Comparison of ENCODE assay signal across 27 cellular contexts in genomic region chr9:93655621-93656425, GRCh38.
DNase-seq lines count a peak whose midpoint lies in the region; ATAC-seq, FAIRE-seq and TF ChIP-seq lines count a peak whose summit lies in the region.
"Had no signal": no experiment of that assay in that cellular context is flagged by ENCODE, and none has a peak within 500 bp of the region (broad histone marks: within the 10 kb centered on the region; RNA-seq: fewer than 3 reads in every experiment).

No MANE protein-coding gene starts in this region.

- H3K9me3 ChIP-seq in HepG2 (ENCODE audit: low read length), result no peaks in the 10 kb centered on the region
- no peaks in the 10 kb centered on the region for H3K9me3 ChIP-seq in spleen
- H3K9me3 ChIP-seq: gastrocnemius medialis, tibial artery had no signal

- BruUV-seq in HepG2 (replicated peaks; lab: Mats Ljungman, UMichigan) (no TSS peak), Calu3 (replicated peaks; lab: Mats Ljungman, UMichigan) (no TSS peak)

- H3K4me3 ChIP-seq in coronary artery (no peak overlapping the region), HepG2 (replicated peaks in 1 of 3; ENCODE audit: insufficient read depth in 1 of 3, low read depth in 2 of 3, low read length in 3 of 3) (no peak overlapping the region), spleen (no peak overlapping the region)
- H3K4me3 ChIP-seq: cardiac muscle cell, gastrocnemius medialis, GM23248, tibial artery had no signal

- H3K9me3 Mint-ChIP-seq in activated naive CD4-positive, alpha-beta T cell treated with anti-CD3 and anti-CD28 coated beads for 36 hours, result no peaks in the 10 kb centered on the region
- H3K9me3 Mint-ChIP-seq in Calu3 (ENCODE audit: low read depth, unreplicated experiment), result no peaks in the 10 kb centered on the region
- H3K9me3 Mint-ChIP-seq: activated naive CD4-positive, alpha-beta T cell treated with anti-CD3 and anti-CD28 coated beads, Interleukin-2, amount 50 U/mL, for 24 hours; activated T-cell treated with anti-CD3 and anti-CD28 coated beads, Interleukin-2, amount 50 U/mL, for 24 hours; CD4-positive, alpha-beta T cell; dendritic cell treated with granulocyte-macrophage colony-stimulating factor and Interleukin-4, amounts not matched to agents 40 ng/mL and 50 ng/mL, for 4 days; immature natural killer cell; stimulated activated naive CD8-positive, alpha-beta T cell treated with anti-CD3 and anti-CD28 coated beads, Interleukin-15, Interleukin-2, amounts not matched to agents 100 ng/mL and 50 ng/mL, for 24 hours had no signal

- TF ChIP-seq EP300 in HepG2 (IDR thresholded peaks at IDR 0.05; ENCODE audit: low read depth in 2 of 2, low read length in 2 of 2) (no peak), HepG2 (CRISPR knock-in tag; IDR thresholded peaks at IDR 0.05; ENCODE audit: borderline replicate concordance) (no peak)

- H3K4me2 ChIP-seq in HepG2 (ENCODE audit: low read depth, low read length), result no peak overlapping the region

- no peak overlapping the region for H3K4me3 Mint-ChIP-seq in activated naive CD4-positive, alpha-beta T cell treated with anti-CD3 and anti-CD28 coated beads for 36 hours
- no peak overlapping the region for H3K4me3 Mint-ChIP-seq in Calu3 (ENCODE audit: low read depth, unreplicated experiment)
- H3K4me3 Mint-ChIP-seq: activated naive CD4-positive, alpha-beta T cell treated with anti-CD3 and anti-CD28 coated beads, Interleukin-2, amount 50 U/mL, for 24 hours; activated T-cell treated with anti-CD3 and anti-CD28 coated beads, Interleukin-2, amount 50 U/mL, for 24 hours; CD4-positive, alpha-beta T cell; dendritic cell treated with granulocyte-macrophage colony-stimulating factor and Interleukin-4, amounts not matched to agents 40 ng/mL and 50 ng/mL, for 4 days; immature natural killer cell; stimulated activated naive CD8-positive, alpha-beta T cell treated with anti-CD3 and anti-CD28 coated beads, Interleukin-15, Interleukin-2, amounts not matched to agents 100 ng/mL and 50 ng/mL, for 24 hours had no signal

- 100% methylated on average over 11 of the region's 22 CpGs for WGBS in HepG2 (ENCODE audit: low lambda C conversion rate)
- 95 to 98% (median 97%) methylated on average over 8 to 22 of the region's 22 CpGs for WGBS in spleen, 5 donors

- H2AFZ ChIP-seq in HepG2 (ENCODE audit: low read length), result no peak overlapping the region
- H2AFZ ChIP-seq: GM23248 had no signal

- ATAC-seq in HepG2 (no peak), GM19328 (IDR thresholded peaks at IDR 0.05; ENCODE audit: unreplicated experiment) (no peak), HG03521 (IDR thresholded peaks at IDR 0.05; ENCODE audit: unreplicated experiment) (no peak)
- ATAC-seq: gastrocnemius medialis had no signal

- intact Hi-C loops in activated naive CD4-positive, alpha-beta T cell treated with anti-CD3 and anti-CD28 coated beads for 36 hours (cut with micrococcal nuclease), result no loop called here
- intact Hi-C loops in HepG2 (cut with micrococcal nuclease; ENCODE audit: unreplicated experiment), result no loop called here
- intact Hi-C loops in spleen (cut with DNase I; ENCODE audit: low total_unique reads), result no loop called here
- intact Hi-C loops in Calu3 (cut with micrococcal nuclease; ENCODE audit: unreplicated experiment), result no loop called here

- no peak overlapping the region for H3K27ac Mint-ChIP-seq in activated naive CD4-positive, alpha-beta T cell treated with anti-CD3 and anti-CD28 coated beads for 36 hours
- H3K27ac Mint-ChIP-seq in Calu3 (ENCODE audit: unreplicated experiment), result no peak overlapping the region
- H3K27ac Mint-ChIP-seq: activated naive CD4-positive, alpha-beta T cell treated with anti-CD3 and anti-CD28 coated beads, Interleukin-2, amount 50 U/mL, for 24 hours; activated T-cell treated with anti-CD3 and anti-CD28 coated beads, Interleukin-2, amount 50 U/mL, for 24 hours; CD4-positive, alpha-beta T cell; dendritic cell treated with granulocyte-macrophage colony-stimulating factor and Interleukin-4, amounts not matched to agents 40 ng/mL and 50 ng/mL, for 4 days; immature natural killer cell; stimulated activated naive CD8-positive, alpha-beta T cell treated with anti-CD3 and anti-CD28 coated beads, Interleukin-15, Interleukin-2, amounts not matched to agents 100 ng/mL and 50 ng/mL, for 24 hours had no signal

- H3K27ac ChIP-seq in coronary artery (no peak overlapping the region), HepG2 (ENCODE audit: extremely low read length, insufficient read depth, low read length) (no peak overlapping the region), spleen (no peak overlapping the region)
- H3K27ac ChIP-seq: cardiac muscle cell, gastrocnemius medialis, GM23248, tibial artery had no signal

- no peaks in the 10 kb centered on the region for H4K20me1 ChIP-seq in HepG2 (ENCODE audit: insufficient read depth, low read length)

- no peak for FAIRE-seq in HepG2 (lab: Jason Lieb, UNC)
- FAIRE-seq: GM12891 had no signal

- peak; percentile 1 for DNase-seq in activated naive CD4-positive, alpha-beta T cell treated with anti-CD3 and anti-CD28 coated beads for 36 hours
- no peak for DNase-seq in activated naive CD4-positive, alpha-beta T cell treated with Interleukin-2 at 50 U/mL for 16 hours
- peak; percentile 64 for DNase-seq in coronary artery (ENCODE audit: low spot score)
- no peak for DNase-seq in HepG2 (ENCODE audit: low spot score)
- DNase-seq in spleen, result peak; percentile 64
- no peak for DNase-seq in Calu3
- DNase-seq: activated CD4-positive, alpha-beta T cell treated with anti-CD3 and anti-CD28 coated beads for 48 hours; activated T-cell treated with anti-CD3 and anti-CD28 coated beads, Interleukin-2, amount 50 U/mL, for 24 hours; anterior cingulate cortex; EL; GM23248; hypothalamus; immature natural killer cell; Kasumi-1; NCI-H146; NCI-H446; OCI-M1 had no signal

- POLR2A ChIA-PET in HepG2 (lab: Yijun Ruan, JAX), result no interaction called here

- H3K36me3 ChIP-seq in HepG2 (replicated peaks in 1 of 2; ENCODE audit: control insufficient read depth in 1 of 2, insufficient read depth in 2 of 2, low read length in 2 of 2) (peaks cover 7 to 24% of the 10 kb centered on the region in 2 experiments; a peak in 4 of 5 replicates), spleen (peaks cover 0 to 100% (median 69%) of the 10 kb centered on the region in 6 donors)
- H3K36me3 ChIP-seq: cardiac muscle cell had no signal

- no peak overlapping the region for H3K9ac ChIP-seq in HepG2 (ENCODE audit: insufficient read depth, low read depth, low read length)
- H3K9ac ChIP-seq: GM23248 had no signal

- H3K4me1 Mint-ChIP-seq in activated naive CD4-positive, alpha-beta T cell treated with anti-CD3 and anti-CD28 coated beads for 36 hours (ENCODE audit: low read depth), result no peaks in the 10 kb centered on the region
- no peaks in the 10 kb centered on the region for H3K4me1 Mint-ChIP-seq in Calu3 (ENCODE audit: low read depth, unreplicated experiment)
- H3K4me1 Mint-ChIP-seq: activated naive CD4-positive, alpha-beta T cell treated with anti-CD3 and anti-CD28 coated beads, Interleukin-2, amount 50 U/mL, for 24 hours; immature natural killer cell had no signal

- in situ Hi-C loops in HepG2 (cut with HindIII; ENCODE audit: extremely low pct_ligation_motif_present, low pct_unique_long_range_greater_than_20kb), result no loop called here

- H3K4me1 ChIP-seq in HepG2 (ENCODE audit: insufficient read depth, low read length) (no peaks in the 10 kb centered on the region), spleen (no peaks in the 10 kb centered on the region)
- H3K4me1 ChIP-seq: gastrocnemius medialis, tibial artery had no signal

- no peaks in the 10 kb centered on the region for H3K27me3 Mint-ChIP-seq in activated naive CD4-positive, alpha-beta T cell treated with anti-CD3 and anti-CD28 coated beads for 36 hours (ENCODE audit: low read depth)
- H3K27me3 Mint-ChIP-seq in Calu3 (ENCODE audit: unreplicated experiment), result no peaks in the 10 kb centered on the region
- H3K27me3 Mint-ChIP-seq: activated naive CD4-positive, alpha-beta T cell treated with anti-CD3 and anti-CD28 coated beads, Interleukin-2, amount 50 U/mL, for 24 hours; activated T-cell treated with anti-CD3 and anti-CD28 coated beads, Interleukin-2, amount 50 U/mL, for 24 hours; CD4-positive, alpha-beta T cell; dendritic cell treated with granulocyte-macrophage colony-stimulating factor and Interleukin-4, amounts not matched to agents 40 ng/mL and 50 ng/mL, for 4 days; stimulated activated naive CD8-positive, alpha-beta T cell treated with anti-CD3 and anti-CD28 coated beads, Interleukin-15, Interleukin-2, amounts not matched to agents 100 ng/mL and 50 ng/mL, for 24 hours had no signal

- H3K36me3 Mint-ChIP-seq in activated naive CD4-positive, alpha-beta T cell treated with anti-CD3 and anti-CD28 coated beads for 36 hours (ENCODE audit: low read depth), result peaks cover 8% of the 10 kb centered on the region
- H3K36me3 Mint-ChIP-seq in Calu3 (ENCODE audit: insufficient read depth, unreplicated experiment), result peaks cover 5% of the 10 kb centered on the region
- H3K36me3 Mint-ChIP-seq: activated naive CD4-positive, alpha-beta T cell treated with anti-CD3 and anti-CD28 coated beads, Interleukin-2, amount 50 U/mL, for 24 hours had no signal

- H3K79me2 ChIP-seq in HepG2 (ENCODE audit: insufficient read depth, low read length), result no peaks in the 10 kb centered on the region

- TF ChIP-seq RAD21 in HepG2 (CRISPR knock-in tag; IDR thresholded peaks at IDR 0.05), result no peak

- no peak for TF ChIP-seq CTCF in coronary artery (IDR thresholded peaks at IDR 0.05)
- no peak for TF ChIP-seq CTCF in HepG2 (CRISPR knock-in tag; IDR thresholded peaks at IDR 0.05)
- no peak for TF ChIP-seq CTCF in spleen (IDR thresholded peaks at IDR 0.05 in 8 of 11, conservative IDR thresholded peaks at IDR 0.05 in 3 of 11)
- TF ChIP-seq CTCF in Calu3 (IDR thresholded peaks at IDR 0.05; ENCODE audit: unreplicated experiment), result no peak

- no peak for TF ChIP-seq POLR2A in HepG2 (IDR thresholded peaks at IDR 0.05; ENCODE audit: insufficient read depth in 1 of 2, low read depth in 2 of 2, low read length in 2 of 2)
- TF ChIP-seq POLR2A in spleen (IDR thresholded peaks at IDR 0.05), result no peak

- CTCF ChIA-PET in activated naive CD4-positive, alpha-beta T cell treated with anti-CD3 and anti-CD28 coated beads for 36 hours (lab: Charles Lee), result no interaction called here
- CTCF ChIA-PET in HepG2 (lab: Yijun Ruan, JAX; ENCODE audit: low intra/inter-chr PET ratio, low total read pairs) (no interaction called here), Calu3 (lab: Charles Lee) (no interaction called here)

- H3K27me3 ChIP-seq in HepG2 (ENCODE audit: control insufficient read depth in 1 of 2, insufficient read depth in 2 of 2, low read length in 2 of 2), result no peaks in the 10 kb centered on the region
- no peaks in the 10 kb centered on the region for H3K27me3 ChIP-seq in spleen (replicated peaks in 1 of 7)
- H3K27me3 ChIP-seq: cardiac muscle cell, gastrocnemius medialis, tibial artery had no signal

TF ChIP-seq in HepG2, 621 proteins besides CTCF, POLR2A, EP300 and RAD21:
- TF ChIP-seq ZNF709 (CRISPR knock-in tag; IDR thresholded peaks at IDR 0.05) (no peak), AGO2 (optimal IDR thresholded peaks at IDR 0.05; ENCODE audit: low read depth, low read length) (peak; percentile 27)

Comparison
In these comparisons a context has a peak if more than half of its experiments do, and no peak if none do; other contexts are left out.
1. DNase-seq: peak in activated naive CD4-positive, alpha-beta T cell treated with anti-CD3 and anti-CD28 coated beads for 36 hours (single experiment), coronary artery (single experiment) and spleen (single experiment); none in activated naive CD4-positive, alpha-beta T cell treated with Interleukin-2 at 50 U/mL for 16 hours (single experiment), HepG2 (single experiment) and Calu3 (single experiment).